Comparison of ENCODE assay signal across 12 cellular contexts in genomic region chr1:112743174-112744018, GRCh38. TPM values are rescaled to one million over a fixed set of nuclear protein-coding genes. Genes with fewer than 3 reads are reported as not detected.
A peak's percentile ranks its signal among the peaks of the same experiment; 100 is the strongest.
DNase-seq lines count a peak whose midpoint lies in the region; ATAC-seq and FAIRE-seq lines count a peak whose summit lies in the region.
"Had no signal": no experiment of that assay in that cellular context is flagged by ENCODE, and none has a peak within 500 bp of the region (broad histone marks: within the 10 kb centered on the region; RNA-seq: fewer than 3 reads in every experiment).

No MANE protein-coding gene starts in this region.

- H3K4me3 ChIP-seq in small intestine (ENCODE audit: low read depth in 1 of 2, low read length in 2 of 2), result peak overlapping the region in 1 of 2 donors; percentile 26
- H3K4me3 ChIP-seq: MG63 had no signal

- intact Hi-C loops in activated CD4-positive, alpha-beta memory T cell treated with anti-CD3 and anti-CD28 coated beads for 36 hours (cut with micrococcal nuclease), result no loop called here

- no peak for DNase-seq in activated CD4-positive, alpha-beta memory T cell treated with anti-CD3 and anti-CD28 coated beads for 36 hours
- no peak for DNase-seq in activated CD4-positive, alpha-beta memory T cell treated with anti-CD3 and anti-CD28 coated beads, Interleukin-2, amount 10 ng/mL, durations not matched to agents 7 days and 5 days
- no peak for DNase-seq in central memory CD8-positive, alpha-beta T cell (ENCODE audit: low spot score in 2 of 2)
- DNase-seq in iPS-NIHi11 (ENCODE audit: low spot score), result peak; percentile 63
- no peak for DNase-seq in GM19239 (ENCODE audit: insufficient read length, low spot score)
- DNase-seq in small intestine, result no peak
- no peak for DNase-seq in NCI-H774 (lab: John Stamatoyannopoulos, UW)
- DNase-seq: gastrocnemius medialis, MG63 had no signal

- peaks cover 56% of the 10 kb centered on the region for H3K27me3 Mint-ChIP-seq in activated CD4-positive, alpha-beta memory T cell treated with anti-CD3 and anti-CD28 coated beads for 36 hours
- peaks cover 71% of the 10 kb centered on the region for H3K27me3 Mint-ChIP-seq in activated CD4-positive, alpha-beta memory T cell treated with anti-CD3 and anti-CD28 coated beads, Interleukin-2, amount 10 ng/mL, durations not matched to agents 7 days and 5 days
- peaks cover 87% of the 10 kb centered on the region for H3K27me3 Mint-ChIP-seq in central memory CD8-positive, alpha-beta T cell
- H3K27me3 Mint-ChIP-seq in stimulated activated memory B cell treated with anti-CD40 and anti-IgM and Interleukin-4, amounts not matched to agents 10 μg/mL and 1 μg/mL and 100 μg/mL, for 72 hours, result peaks cover 89% of the 10 kb centered on the region

- no peak overlapping the region for H3K27ac ChIP-seq in small intestine (ENCODE audit: low read depth in 1 of 2, low read length in 1 of 2)
- H3K27ac ChIP-seq: gastrocnemius medialis, VCaP had no signal

- H3K36me3 ChIP-seq in small intestine (ENCODE audit: control insufficient read depth in 2 of 2, insufficient read depth in 2 of 2, low read length in 2 of 2), result no peaks in the 10 kb centered on the region
- H3K36me3 ChIP-seq: gastrocnemius medialis, MG63 had no signal

- H3K27me3 ChIP-seq in small intestine (ENCODE audit: control insufficient read depth in 2 of 2, insufficient read depth in 2 of 2, low read length in 2 of 2), result peaks cover 4 to 23% of the 10 kb centered on the region in 2 donors
- H3K27me3 ChIP-seq: MG63 had no signal

- no peaks in the 10 kb centered on the region for H3K36me3 Mint-ChIP-seq in activated CD4-positive, alpha-beta memory T cell treated with anti-CD3 and anti-CD28 coated beads for 36 hours
- no peaks in the 10 kb centered on the region for H3K36me3 Mint-ChIP-seq in activated CD4-positive, alpha-beta memory T cell treated with anti-CD3 and anti-CD28 coated beads, Interleukin-2, amount 10 ng/mL, durations not matched to agents 7 days and 5 days (ENCODE audit: low read depth)
- H3K36me3 Mint-ChIP-seq in central memory CD8-positive, alpha-beta T cell (ENCODE audit: insufficient read depth), result no peaks in the 10 kb centered on the region
- no peaks in the 10 kb centered on the region for H3K36me3 Mint-ChIP-seq in stimulated activated memory B cell treated with anti-CD40 and anti-IgM and Interleukin-4, amounts not matched to agents 10 μg/mL and 1 μg/mL and 100 μg/mL, for 72 hours

- H3K9me3 Mint-ChIP-seq in activated CD4-positive, alpha-beta memory T cell treated with anti-CD3 and anti-CD28 coated beads for 36 hours, result no peaks in the 10 kb centered on the region
- H3K9me3 Mint-ChIP-seq in activated CD4-positive, alpha-beta memory T cell treated with anti-CD3 and anti-CD28 coated beads, Interleukin-2, amount 10 ng/mL, durations not matched to agents 7 days and 5 days, result no peaks in the 10 kb centered on the region
- H3K9me3 Mint-ChIP-seq in central memory CD8-positive, alpha-beta T cell, result no peaks in the 10 kb centered on the region
- H3K9me3 Mint-ChIP-seq in stimulated activated memory B cell treated with anti-CD40 and anti-IgM and Interleukin-4, amounts not matched to agents 10 μg/mL and 1 μg/mL and 100 μg/mL, for 72 hours, result peaks cover 3% of the 10 kb centered on the region

- H3K27ac Mint-ChIP-seq in activated CD4-positive, alpha-beta memory T cell treated with anti-CD3 and anti-CD28 coated beads for 36 hours, result no peak overlapping the region
- no peak overlapping the region for H3K27ac Mint-ChIP-seq in activated CD4-positive, alpha-beta memory T cell treated with anti-CD3 and anti-CD28 coated beads, Interleukin-2, amount 10 ng/mL, durations not matched to agents 7 days and 5 days
- no peak overlapping the region for H3K27ac Mint-ChIP-seq in central memory CD8-positive, alpha-beta T cell (ENCODE audit: low read depth)
- no peak overlapping the region for H3K27ac Mint-ChIP-seq in stimulated activated memory B cell treated with anti-CD40 and anti-IgM and Interleukin-4, amounts not matched to agents 10 μg/mL and 1 μg/mL and 100 μg/mL, for 72 hours
- H3K27ac Mint-ChIP-seq: activated naive CD8-positive, alpha-beta T cell treated with anti-CD3 and anti-CD28 coated beads for 36 hours had no signal

- H3K4me1 Mint-ChIP-seq in activated CD4-positive, alpha-beta memory T cell treated with anti-CD3 and anti-CD28 coated beads for 36 hours (ENCODE audit: low read depth), result peaks cover 5% of the 10 kb centered on the region
- peaks cover 5% of the 10 kb centered on the region for H3K4me1 Mint-ChIP-seq in activated CD4-positive, alpha-beta memory T cell treated with anti-CD3 and anti-CD28 coated beads, Interleukin-2, amount 10 ng/mL, durations not matched to agents 7 days and 5 days
- H3K4me1 Mint-ChIP-seq in central memory CD8-positive, alpha-beta T cell, result peaks cover 7% of the 10 kb centered on the region
- H3K4me1 Mint-ChIP-seq in stimulated activated memory B cell treated with anti-CD40 and anti-IgM and Interleukin-4, amounts not matched to agents 10 μg/mL and 1 μg/mL and 100 μg/mL, for 72 hours, result no peaks in the 10 kb centered on the region

- no peak for ATAC-seq in central memory CD8-positive, alpha-beta T cell (replicated peaks; ENCODE audit: extremely low read depth, poor library complexity, severe bottlenecking)
- peak; percentile 31 for ATAC-seq in stimulated activated memory B cell treated with anti-CD40 and anti-IgM and Interleukin-4, amounts not matched to agents 10 μg/mL and 1 μg/mL and 100 μg/mL, for 72 hours
- ATAC-seq: gastrocnemius medialis had no signal

- H3K4me1 ChIP-seq in small intestine (ENCODE audit: control insufficient read depth in 2 of 2, insufficient read depth in 1 of 2, low read depth in 1 of 2, low read length in 1 of 2), result no peaks in the 10 kb centered on the region
- H3K4me1 ChIP-seq: gastrocnemius medialis had no signal

- H3K9me3 ChIP-seq in small intestine (ENCODE audit: control insufficient read depth, low read depth), result no peaks in the 10 kb centered on the region
- H3K9me3 ChIP-seq: gastrocnemius medialis had no signal

- peak overlapping the region; percentile 3 for H3K4me3 Mint-ChIP-seq in activated CD4-positive, alpha-beta memory T cell treated with anti-CD3 and anti-CD28 coated beads for 36 hours
- H3K4me3 Mint-ChIP-seq in activated CD4-positive, alpha-beta memory T cell treated with anti-CD3 and anti-CD28 coated beads, Interleukin-2, amount 10 ng/mL, durations not matched to agents 7 days and 5 days, result no peak overlapping the region
- peak overlapping the region; percentile 4 for H3K4me3 Mint-ChIP-seq in central memory CD8-positive, alpha-beta T cell
- no peak overlapping the region for H3K4me3 Mint-ChIP-seq in stimulated activated memory B cell treated with anti-CD40 and anti-IgM and Interleukin-4, amounts not matched to agents 10 μg/mL and 1 μg/mL and 100 μg/mL, for 72 hours
- H3K4me3 Mint-ChIP-seq: activated naive CD8-positive, alpha-beta T cell treated with anti-CD3 and anti-CD28 coated beads for 36 hours had no signal

- CTCF ChIA-PET in activated CD4-positive, alpha-beta memory T cell treated with anti-CD3 and anti-CD28 coated beads for 36 hours (lab: Charles Lee), result interaction anchor here (0.6 to 7.9 kb wide), 3 partner anchors 17 to 26 kb away, joined by 3 to 52 read pairs (median 4); partner anchors contain the start of gene PPM1J
- CTCF ChIA-PET in activated CD4-positive, alpha-beta memory T cell treated with anti-CD3 and anti-CD28 coated beads, Interleukin-2, amount 10 ng/mL, durations not matched to agents 7 days and 5 days (lab: Charles Lee), result interaction anchor here (0.6 to 1.8 kb wide), 2 partner anchors 27 to 222 kb away, joined by 3 to 6 read pairs; no protein-coding TSS in a partner anchor

- 16 to 24% (median 21%) methylated on average over 51 to 54 of the region's 54 CpGs for WGBS in small intestine, 3 donors

- POLR2A ChIA-PET in activated CD4-positive, alpha-beta memory T cell treated with anti-CD3 and anti-CD28 coated beads for 36 hours (lab: Charles Lee), result no interaction called here
- POLR2A ChIA-PET in activated CD4-positive, alpha-beta memory T cell treated with anti-CD3 and anti-CD28 coated beads, Interleukin-2, amount 10 ng/mL, durations not matched to agents 7 days and 5 days (lab: Charles Lee), result no interaction called here

- FAIRE-seq in GM19239 (lab: Jason Lieb, UNC) (no peak), small intestine (lab: Jason Lieb, UNC) (no peak)

RNA-seq across cellular contexts. Expression of gene PPM1J, which starts 28.3 kb away (rescaled TPM):
- total RNA-seq in activated CD4-positive, alpha-beta memory T cell treated with anti-CD3 and anti-CD28 coated beads for 36 hours, result 1 to 10 TPM in 1 of 2 experiments, under 1 TPM in 1; 0.69 to 1.2 TPM
- not detected for total RNA-seq in activated CD4-positive, alpha-beta memory T cell treated with anti-CD3 and anti-CD28 coated beads, Interleukin-2, amount 10 ng/mL, durations not matched to agents 7 days and 5 days
- under 1 TPM in 1 of 3 donors, not detected in 2; 1.00 TPM for polyA plus RNA-seq in small intestine

RNA-seq across cellular contexts. Expression of gene RHOC, which starts 36.5 kb away (rescaled TPM):
- 10 to 100 TPM; 50.1 to 51.6 TPM for total RNA-seq in activated CD4-positive, alpha-beta memory T cell treated with anti-CD3 and anti-CD28 coated beads for 36 hours
- total RNA-seq in activated CD4-positive, alpha-beta memory T cell treated with anti-CD3 and anti-CD28 coated beads, Interleukin-2, amount 10 ng/mL, durations not matched to agents 7 days and 5 days, result 10 to 100 TPM; 87.1 to 92.4 TPM
- polyA plus RNA-seq in small intestine, result 1,000 to 10,000 TPM in 2 of 3 donors, 100 to 1,000 TPM in 1; 235 to 1,126 (median 1,023) TPM

Comparison
In these comparisons a context has a peak if more than half of its experiments do, and no peak if none do; other contexts are left out.
1. H3K4me3 Mint-ChIP-seq: peak in activated CD4-positive, alpha-beta memory T cell treated with anti-CD3 and anti-CD28 coated beads for 36 hours (single experiment) and central memory CD8-positive, alpha-beta T cell (single experiment); none in activated CD4-positive, alpha-beta memory T cell treated with anti-CD3 and anti-CD28 coated beads, Interleukin-2, amount 10 ng/mL, durations not matched to agents 7 days and 5 days (single experiment) and stimulated activated memory B cell treated with anti-CD40 and anti-IgM and Interleukin-4, amounts not matched to agents 10 μg/mL and 1 μg/mL and 100 μg/mL, for 72 hours (single experiment).